ENCODE assay signal across 14 cellular contexts in genomic region chr16:72945611-72946010, GRCh38.
"Had no signal": no experiment of that assay in that cellular context is flagged by ENCODE, and none has a peak within 500 bp of the region (broad histone marks: within the 10 kb centered on the region; RNA-seq: fewer than 3 reads in every experiment).

No MANE protein-coding gene starts in this region.

- H3K4me3 ChIP-seq: heart left ventricle, mucosa of descending colon, prostate gland, skin epidermis, stomach had no signal

- H3K27me3 ChIP-seq: heart left ventricle, stomach had no signal

- DNase-seq: central memory CD4-positive, alpha-beta T cell; effector memory CD4-positive, alpha-beta T cell; heart left ventricle; hippocampal formation; kidney glomerular epithelial cell; mammary epithelial cell; mucosa of descending colon; naive thymus-derived CD8-positive, alpha-beta T cell; retina; stimulated activated naive CD4-positive, alpha-beta T cell; stomach had no signal

- H3K27ac ChIP-seq: skin epidermis had no signal

- H3K9me3 ChIP-seq: heart left ventricle, mucosa of descending colon, prostate gland, stomach had no signal

- ATAC-seq: esophagus mucosa; naive thymus-derived CD8-positive, alpha-beta T cell had no signal
